22 cellular contexts compared by ENCODE assay signal in the genomic region with DNA sequence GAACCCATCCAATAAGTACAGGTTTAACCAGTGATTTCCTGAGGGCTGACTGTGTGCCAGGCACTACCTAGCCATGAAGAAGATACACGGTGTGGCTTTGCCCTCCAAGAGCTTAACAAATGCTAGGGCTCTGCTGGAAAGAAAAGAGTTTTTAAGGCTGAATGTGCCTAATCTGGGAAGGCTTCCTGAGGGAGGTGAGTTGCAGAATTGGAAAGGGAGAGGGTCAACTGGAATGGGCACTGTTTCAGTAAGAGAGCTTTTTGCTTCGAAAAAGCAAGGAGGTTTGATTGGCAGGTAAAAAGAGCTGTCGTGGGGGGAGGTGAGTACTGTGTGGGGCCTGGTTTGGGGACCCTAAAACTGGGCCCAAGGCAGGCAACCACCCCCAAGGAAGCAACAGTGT. TPM values are rescaled to one million over a fixed set of nuclear protein-coding genes. Genes with fewer than 3 reads are reported as not detected.
A peak's percentile ranks its signal among the peaks of the same experiment; 100 is the strongest.
DNase-seq lines count a peak whose midpoint lies in the region; ATAC-seq and TF ChIP-seq lines count a peak whose summit lies in the region.
"Had no signal": no experiment of that assay in that cellular context is flagged by ENCODE, and none has a peak within 500 bp of the region (broad histone marks: within the 10 kb centered on the region; RNA-seq: fewer than 3 reads in every experiment).

No MANE protein-coding gene starts in this region.

- H3K27ac ChIP-seq in 22Rv1 (peak overlapping the region; percentile 65), Peyer's patch (peak overlapping the region in 3 of 4 donors; percentile 57 to 83 (median 63)), gastrocnemius medialis (no peak overlapping the region)
- H3K27ac ChIP-seq: BLaER1 treated with 17β-estradiol and CSF1 and Interleukin-3, amounts not matched to agents 10 nM and 100 nM; cardiac muscle cell; dorsolateral prefrontal cortex; parathyroid adenoma had no signal

- intact Hi-C loops in gastrocnemius medialis (cut with DNase I; ENCODE audit: low total_unique reads) (no loop called here), mucosa of descending colon (cut with DNase I, micrococcal nuclease) (no loop called here)

- no peaks in the 10 kb centered on the region for H3K9me3 ChIP-seq in Peyer's patch
- no peaks in the 10 kb centered on the region for H3K9me3 ChIP-seq in gastrocnemius medialis
- H3K9me3 ChIP-seq in mucosa of descending colon: no peaks in the 10 kb centered on the region
- H3K9me3 ChIP-seq: HAP-1, heart left ventricle had no signal

- H3K4me3 Mint-ChIP-seq in neural crest cell: peak overlapping the region; percentile 77

- no peaks in the 10 kb centered on the region for H3K9me3 Mint-ChIP-seq in neural crest cell
- H3K9me3 Mint-ChIP-seq: naive B cell had no signal

- DNase-seq in Peyer's patch (no peak), epidermal melanocyte (ENCODE audit: insufficient read length, low spot score) (peak; percentile 19), neural crest cell (ENCODE audit: low read depth, low spot score) (no peak), MV-4-11 (lab: John Stamatoyannopoulos, UW) (no peak), gastrocnemius medialis (no peak), DMS 273 (lab: John Stamatoyannopoulos, UW; ENCODE audit: unreplicated experiment) (no peak), mucosa of descending colon (no peak)
- DNase-seq: activated CD4-positive, alpha-beta T cell treated with anti-CD3 and anti-CD28 coated beads, Interleukin-2, amount 50 U/mL, for 1 hour; activated CD8-positive, alpha-beta memory T cell treated with anti-CD3 and anti-CD28 coated beads, Interleukin-2, amount 50 U/mL, for 4 hours; dorsolateral prefrontal cortex; naive B cell; stimulated activated CD4-positive, alpha-beta T cell treated with anti-CD3 and anti-CD28 coated beads, Interleukin-2, amount 100 ng/mL, for 24 hours; stimulated activated naive CD8-positive, alpha-beta T cell treated with anti-CD3 and anti-CD28 coated beads, Interleukin-15, Interleukin-2, amounts not matched to agents 100 U/mL and 50 U/mL, for 24 hours had no signal

- H3K4me3 ChIP-seq in Peyer's patch (peak overlapping the region in 1 of 4 donors; percentile 64), gastrocnemius medialis (no peak overlapping the region), mucosa of descending colon (no peak overlapping the region)
- H3K4me3 ChIP-seq: BLaER1 treated with 17β-estradiol and CSF1 and Interleukin-3, amounts not matched to agents 10 nM and 100 nM; cardiac muscle cell; dorsolateral prefrontal cortex; HAP-1; heart left ventricle; lung had no signal

- H3K36me3 ChIP-seq in Peyer's patch (no peaks in the 10 kb centered on the region), gastrocnemius medialis (no peaks in the 10 kb centered on the region), mucosa of descending colon (ENCODE audit: low read depth) (no peaks in the 10 kb centered on the region)
- H3K36me3 ChIP-seq: BLaER1 treated with 17β-estradiol and CSF1 and Interleukin-3, amounts not matched to agents 10 nM and 100 nM; cardiac muscle cell; HAP-1; heart left ventricle had no signal

- H3K4me1 ChIP-seq in Peyer's patch (peaks cover 3 to 42% (median 11%) of the 10 kb centered on the region in 4 donors), gastrocnemius medialis (no peaks in the 10 kb centered on the region), mucosa of descending colon (ENCODE audit: low read depth) (peaks cover 36% of the 10 kb centered on the region)
- H3K4me1 ChIP-seq: parathyroid adenoma had no signal

- H3K27me3 Mint-ChIP-seq in neural crest cell (ENCODE audit: low read depth): peaks cover 40% of the 10 kb centered on the region

- no peak for TF ChIP-seq CTCF in 22Rv1 (IDR thresholded peaks at IDR 0.05)
- no peak for TF ChIP-seq CTCF in Peyer's patch (IDR thresholded peaks at IDR 0.05)
- no peak for TF ChIP-seq CTCF in neural crest cell (conservative IDR thresholded peaks at IDR 0.05)
- no peak for TF ChIP-seq CTCF in gastrocnemius medialis (IDR thresholded peaks at IDR 0.05 in 4 of 5, conservative IDR thresholded peaks at IDR 0.05 in 1 of 5)
- TF ChIP-seq CTCF in mucosa of descending colon (IDR thresholded peaks at IDR 0.05): no peak

- in situ Hi-C loops in gastrocnemius medialis (cut with MboI; ENCODE audit: low sequenced_read_pairs in 4 of 4): no loop called here

- ATAC-seq in gastrocnemius medialis: no peak
- ATAC-seq in mucosa of descending colon: no peak
- ATAC-seq: stimulated activated naive CD8-positive, alpha-beta T cell treated with anti-CD3 and anti-CD28 coated beads, Interleukin-15, Interleukin-2, amounts not matched to agents 100 U/mL and 50 U/mL, for 24 hours had no signal

- peaks cover 74% of the 10 kb centered on the region for H3K4me1 Mint-ChIP-seq in neural crest cell

- peak overlapping the region; percentile 79 for H3K27ac Mint-ChIP-seq in neural crest cell (ENCODE audit: unreplicated experiment)

- no peaks in the 10 kb centered on the region for H3K36me3 Mint-ChIP-seq in neural crest cell (ENCODE audit: low read depth)
- H3K36me3 Mint-ChIP-seq: naive B cell had no signal

- TF ChIP-seq POLR2A in Peyer's patch (IDR thresholded peaks at IDR 0.05) (no peak), gastrocnemius medialis (IDR thresholded peaks at IDR 0.05) (no peak)

- H3K27me3 ChIP-seq in Peyer's patch (no peaks in the 10 kb centered on the region), gastrocnemius medialis (peaks cover 21 to 32% (median 31%) of the 10 kb centered on the region in 3 donors)

RNA-seq across cellular contexts. Expression of gene FAM83F, which starts 2.7 kb away (rescaled TPM):
- 10 to 100 TPM in 3 of 4 donors, 1 to 10 TPM in 1; 9.9 to 66.0 (median 51.1) TPM for total RNA-seq in Peyer's patch
- total RNA-seq in neural crest cell: 2.8 and 3.1 TPM in 2 replicates
- total RNA-seq in gastrocnemius medialis: under 1 TPM in 3 of 4 donors, not detected in 1; 0.02 to 0.15 (median 0.07) TPM
- 10 to 100 TPM; 15.8 to 48.0 (median 35.0) TPM for total RNA-seq in mucosa of descending colon
- total RNA-seq: fibroblast of lung, IMR-90 had no signal

RNA-seq across cellular contexts. Expression of gene TMA7B, which starts 37.2 kb away (rescaled TPM):
- total RNA-seq in Peyer's patch (not detected), neural crest cell (not detected in 2 replicates), gastrocnemius medialis (not detected), mucosa of descending colon (under 1 TPM; 0.22 to 0.51 (median 0.23) TPM)
- total RNA-seq: cardiac muscle cell, fibroblast of lung, IMR-90 had no signal

Comparison
In these comparisons a context has a peak if more than half of its experiments do, and no peak if none do; other contexts are left out.
1. H3K27ac ChIP-seq: peak in 22Rv1 (single experiment) and Peyer's patch (3 of 4); none in gastrocnemius medialis (0 of 4).